ENCODE assay signal across 8 cellular contexts in genomic region chr2:168244318-168244717, GRCh38. TPM values are rescaled to one million over a fixed set of nuclear protein-coding genes. Genes with fewer than 3 reads are reported as not detected.
DNase-seq lines count a peak whose midpoint lies in the region; ATAC-seq and TF ChIP-seq lines count a peak whose summit lies in the region.

No MANE protein-coding gene starts in this region.

- H3K36me3 ChIP-seq in brain microvascular endothelial cell (replicated peaks) = no peaks in the 10 kb centered on the region

- H3K27ac Mint-ChIP-seq in memory B cell = peak overlapping the region; percentile 65

- H3K4me3 Mint-ChIP-seq in memory B cell = peak overlapping the region; percentile 2

- H3K36me3 Mint-ChIP-seq in memory B cell = no peaks in the 10 kb centered on the region

- H3K27me3 ChIP-seq in brain microvascular endothelial cell (replicated peaks) = no peaks in the 10 kb centered on the region

- in situ Hi-C loops in brain microvascular endothelial cell (cut with HindIII; ENCODE audit: low pct_ligation_motif_present, low sequenced_read_pairs) = no loop called here

- H3K27me3 Mint-ChIP-seq in memory B cell = no peaks in the 10 kb centered on the region

- H3K4me1 Mint-ChIP-seq in memory B cell = peaks cover 14% of the 10 kb centered on the region

- DNase-seq in DMS79 (lab: John Stamatoyannopoulos, UW) = peak; percentile 72
- peak; percentile 87 for DNase-seq in NCI-H345 treated with DMSO at 0.1 percent for 48 hours (lab: John Stamatoyannopoulos, UW; ENCODE audit: unreplicated experiment)
- DNase-seq in activated T-cell treated with anti-CD3 and anti-CD28 coated beads, Interleukin-2, amount 50 U/mL, for 1 hour = peak; percentile 25
- DNase-seq in memory B cell (ENCODE audit: low spot score in 2 of 2) = peak in 1 of 2 donors; percentile 9
- peak; percentile 59 for DNase-seq in ureter (ENCODE audit: low spot score)
- no peak for DNase-seq in brain microvascular endothelial cell

- TF ChIP-seq CTCF in brain microvascular endothelial cell (IDR thresholded peaks at IDR 0.05; ENCODE audit: low read depth, low read length, missing control alignments) = no peak

- H3K27ac ChIP-seq in brain microvascular endothelial cell = no peak overlapping the region

- H3K4me3 ChIP-seq in brain microvascular endothelial cell (ENCODE audit: low read depth, low read length) = no peak overlapping the region

- no peak for ATAC-seq in memory B cell (ENCODE audit: low read depth)
- ATAC-seq in GM19452 (IDR thresholded peaks at IDR 0.05; ENCODE audit: unreplicated experiment) = no peak
- ATAC-seq in HG03095 (IDR thresholded peaks at IDR 0.05; ENCODE audit: unreplicated experiment) = no peak

- H3K9me3 Mint-ChIP-seq in memory B cell = no peaks in the 10 kb centered on the region

RNA-seq across cellular contexts. Expression of gene STK39, which starts 3.1 kb away (rescaled TPM):
- 63.7 TPM for total RNA-seq in ureter
